ENCODE assay signal across 1 cellular context in the genomic region with DNA sequence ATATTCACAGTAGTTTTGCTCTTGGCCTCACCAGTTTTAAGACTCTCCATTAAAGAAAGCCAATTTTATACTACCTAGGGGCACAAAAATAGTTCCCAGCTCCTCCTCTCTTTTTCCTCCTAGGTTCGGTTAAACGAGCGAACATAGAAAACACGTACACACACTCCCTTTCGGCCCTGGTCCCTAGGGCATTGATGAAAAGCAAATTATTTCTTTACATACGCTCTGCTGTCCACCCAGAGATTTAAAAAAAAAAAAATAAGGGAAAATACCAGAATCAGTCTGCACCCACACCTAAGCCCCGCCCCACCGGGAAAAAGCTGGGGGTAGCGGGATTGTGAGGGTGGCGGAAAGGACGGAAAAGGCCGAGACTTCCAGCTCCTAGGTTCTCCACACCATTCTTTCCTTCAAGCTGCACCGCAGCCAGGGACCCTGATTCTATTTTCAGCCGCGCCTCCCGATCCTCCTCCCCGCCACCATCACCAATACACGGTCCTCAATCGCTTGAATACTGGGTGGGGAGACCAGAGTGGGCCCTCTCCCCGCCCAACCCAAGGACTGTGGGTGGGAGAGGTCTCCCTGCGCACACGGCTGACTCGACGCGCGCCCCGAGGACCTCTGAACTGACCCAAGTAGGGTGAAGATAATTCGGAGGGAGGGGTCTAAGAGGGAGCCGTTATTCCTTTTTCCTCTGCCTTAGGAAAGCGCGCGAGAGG.
TF ChIP-seq lines count a peak whose summit lies in the region.

No MANE protein-coding gene starts in this region.

TF ChIP-seq in GM12878, 131 proteins besides CTCF, POLR2A, EP300 and RAD21 (continued from another document):
- TF ChIP-seq, protein P1, sequence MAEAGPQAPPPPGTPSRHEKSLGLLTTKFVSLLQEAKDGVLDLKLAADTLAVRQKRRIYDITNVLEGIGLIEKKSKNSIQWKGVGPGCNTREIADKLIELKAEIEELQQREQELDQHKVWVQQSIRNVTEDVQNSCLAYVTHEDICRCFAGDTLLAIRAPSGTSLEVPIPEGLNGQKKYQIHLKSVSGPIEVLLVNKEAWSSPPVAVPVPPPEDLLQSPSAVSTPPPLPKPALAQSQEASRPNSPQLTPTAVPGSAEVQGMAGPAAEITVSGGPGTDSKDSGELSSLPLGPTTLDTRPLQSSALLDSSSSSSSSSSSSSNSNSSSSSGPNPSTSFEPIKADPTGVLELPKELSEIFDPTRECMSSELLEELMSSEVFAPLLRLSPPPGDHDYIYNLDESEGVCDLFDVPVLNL (IDR thresholded peaks at IDR 0.05; ENCODE audit: low read depth, low read length), result no peak
- TF ChIP-seq, protein P2, sequence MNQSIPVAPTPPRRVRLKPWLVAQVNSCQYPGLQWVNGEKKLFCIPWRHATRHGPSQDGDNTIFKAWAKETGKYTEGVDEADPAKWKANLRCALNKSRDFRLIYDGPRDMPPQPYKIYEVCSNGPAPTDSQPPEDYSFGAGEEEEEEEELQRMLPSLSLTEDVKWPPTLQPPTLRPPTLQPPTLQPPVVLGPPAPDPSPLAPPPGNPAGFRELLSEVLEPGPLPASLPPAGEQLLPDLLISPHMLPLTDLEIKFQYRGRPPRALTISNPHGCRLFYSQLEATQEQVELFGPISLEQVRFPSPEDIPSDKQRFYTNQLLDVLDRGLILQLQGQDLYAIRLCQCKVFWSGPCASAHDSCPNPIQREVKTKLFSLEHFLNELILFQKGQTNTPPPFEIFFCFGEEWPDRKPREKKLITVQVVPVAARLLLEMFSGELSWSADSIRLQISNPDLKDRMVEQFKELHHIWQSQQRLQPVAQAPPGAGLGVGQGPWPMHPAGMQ (IDR thresholded peaks at IDR 0.05; ENCODE audit: borderline replicate concordance), result no peak
- no peak for TF ChIP-seq TBL1XR1 (IDR thresholded peaks at IDR 0.05; ENCODE audit: low read depth, low read length)
- TF ChIP-seq CREB1 (IDR thresholded peaks at IDR 0.05; ENCODE audit: low read depth), result 0 out of 2 replicates have a peak, but pooled peaks have one; percentile 22
- TF ChIP-seq DPF2 (IDR thresholded peaks at IDR 0.05), result 0 out of 2 replicates have a peak, but pooled peaks have one; percentile 23
- peak; percentile 47; the same call in 1 of the 2 replicates for TF ChIP-seq PML (IDR thresholded peaks at IDR 0.05; ENCODE audit: low read length)
- peak; percentile 49; the same call in 1 of the 2 replicates for TF ChIP-seq ZNF384 (IDR thresholded peaks at IDR 0.05; ENCODE audit: borderline replicate concordance, low read depth, low read length)
